ENCODE assay signal across 2 cellular contexts in genomic region chr16:67429799-67430503, GRCh38.
TF ChIP-seq lines count a peak whose summit lies in the region.

No MANE protein-coding gene starts in this region.

TF ChIP-seq in A549, 52 proteins besides CTCF, POLR2A, EP300 and RAD21:
- TF ChIP-seq RNF2 (IDR thresholded peaks at IDR 0.05; ENCODE audit: borderline replicate concordance, low read depth) (no peak), BHLHE40 (IDR thresholded peaks at IDR 0.05; ENCODE audit: low read depth, low read length) (no peak), TFCP2L1 (CRISPR knock-in tag; IDR thresholded peaks at IDR 0.05) (no peak), ELK1 (IDR thresholded peaks at IDR 0.05; ENCODE audit: low read depth, low read length) (no peak), RFX5 (IDR thresholded peaks at IDR 0.05) (no peak), HOXB13 (CRISPR knock-in tag; IDR thresholded peaks at IDR 0.05; ENCODE audit: low read depth) (no peak), FOXS1 (CRISPR knock-in tag; IDR thresholded peaks at IDR 0.05) (no peak), NR3C1 (IDR thresholded peaks at IDR 0.05) (no peak), HDAC2 (IDR thresholded peaks at IDR 0.05) (no peak), NPAS2 (CRISPR knock-in tag; IDR thresholded peaks at IDR 0.05; ENCODE audit: borderline replicate concordance) (no peak), CBX2 (IDR thresholded peaks at IDR 0.05; ENCODE audit: borderline replicate concordance, low read depth) (no peak)
- TF ChIP-seq, protein P1, sequence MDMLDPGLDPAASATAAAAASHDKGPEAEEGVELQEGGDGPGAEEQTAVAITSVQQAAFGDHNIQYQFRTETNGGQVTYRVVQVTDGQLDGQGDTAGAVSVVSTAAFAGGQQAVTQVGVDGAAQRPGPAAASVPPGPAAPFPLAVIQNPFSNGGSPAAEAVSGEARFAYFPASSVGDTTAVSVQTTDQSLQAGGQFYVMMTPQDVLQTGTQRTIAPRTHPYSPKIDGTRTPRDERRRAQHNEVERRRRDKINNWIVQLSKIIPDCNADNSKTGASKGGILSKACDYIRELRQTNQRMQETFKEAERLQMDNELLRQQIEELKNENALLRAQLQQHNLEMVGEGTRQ (IDR thresholded peaks at IDR 0.05) = no peak

TF ChIP-seq in IMR-90, 13 proteins besides CTCF, POLR2A, EP300 and RAD21:
- TF ChIP-seq FOS (IDR thresholded peaks at IDR 0.05; ENCODE audit: low read depth, low read length) (no peak), NFE2L2 (IDR thresholded peaks at IDR 0.05; ENCODE audit: low read depth, low read length) (no peak), BHLHE40 (IDR thresholded peaks at IDR 0.05; ENCODE audit: low read depth, low read length) (no peak), MXI1 (IDR thresholded peaks at IDR 0.05; ENCODE audit: borderline replicate concordance, low read depth, low read length) (no peak), CHD1 (IDR thresholded peaks at IDR 0.05; ENCODE audit: low read depth, low read length) (no peak), SMC3 (IDR thresholded peaks at IDR 0.05; ENCODE audit: low read depth, low read length) (no peak), ELK1 (IDR thresholded peaks at IDR 0.05; ENCODE audit: borderline replicate concordance, low read depth, low read length) (no peak), MAZ (IDR thresholded peaks at IDR 0.05; ENCODE audit: borderline replicate concordance, low read depth, low read length) (no peak), CEBPB (IDR thresholded peaks at IDR 0.05; ENCODE audit: low read depth, low read length) (no peak), RFX5 (IDR thresholded peaks at IDR 0.05; ENCODE audit: low read depth, low read length) (no peak), MAFK (IDR thresholded peaks at IDR 0.05; ENCODE audit: low read depth, low read length) (no peak), RCOR1 (IDR thresholded peaks at IDR 0.05; ENCODE audit: insufficient replicate concordance, low read length) (no peak)
- TF ChIP-seq, protein P1 (IDR thresholded peaks at IDR 0.05; ENCODE audit: low read depth, low read length) = no peak
